17 cellular contexts compared by ENCODE assay signal in genomic region chr4:5420266-5420665, GRCh38.
DNase-seq lines count a peak whose midpoint lies in the region; ATAC-seq and TF ChIP-seq lines count a peak whose summit lies in the region.
"Had no signal": no experiment of that assay in that cellular context is flagged by ENCODE, and none has a peak within 500 bp of the region (broad histone marks: within the 10 kb centered on the region; RNA-seq: fewer than 3 reads in every experiment).

No MANE protein-coding gene starts in this region.

- H3K4me1 Mint-ChIP-seq in osteocyte (ENCODE audit: unreplicated experiment) = peaks cover 5% of the 10 kb centered on the region
- no peaks in the 10 kb centered on the region for H3K4me1 Mint-ChIP-seq in HFFc6 (ENCODE audit: low read depth)

- no peak for ATAC-seq in HG02973 (IDR thresholded peaks at IDR 0.05; ENCODE audit: unreplicated experiment)
- ATAC-seq: A549; CD8-positive, alpha-beta T cell had no signal

- H3K9me3 ChIP-seq in esophagus muscularis mucosa = peaks cover 0 to 19% (median 17%) of the 10 kb centered on the region in 4 donors
- H3K9me3 ChIP-seq in vagina = no peaks in the 10 kb centered on the region
- H3K9me3 ChIP-seq: Caco-2 had no signal

- H3K9me3 Mint-ChIP-seq in osteocyte (ENCODE audit: unreplicated experiment) (peaks cover 17% of the 10 kb centered on the region), HFFc6 (peaks cover 17% of the 10 kb centered on the region)

- no peak overlapping the region for H3K27ac ChIP-seq in esophagus muscularis mucosa (replicated peaks in 1 of 4)
- no peak overlapping the region for H3K27ac ChIP-seq in vagina
- H3K27ac ChIP-seq: 22Rv1; A549; BLaER1 treated with 17β-estradiol and CSF1 and Interleukin-3, amounts not matched to agents 10 nM and 100 nM; C4-2B had no signal

- DNase-seq in esophagus muscularis mucosa (ENCODE audit: extremely low spot score) (peak; percentile 89), osteocyte (ENCODE audit: extremely low spot score, unreplicated experiment) (peak; percentile 36), vagina (ENCODE audit: extremely low spot score in 2 of 2) (peak; percentile 74 to 84), HFFc6 (no peak)
- DNase-seq: AML-193; Caco-2; Calu3; CD4-positive, alpha-beta T cell; CD8-positive, alpha-beta T cell; DMS79 treated with DMSO at 0.1 percent for 48 hours; GF-D8 had no signal

- intact Hi-C loops in esophagus muscularis mucosa (cut with DNase I) = no loop called here
- intact Hi-C loops in vagina (cut with DNase I) = no loop called here

- H3K27me3 Mint-ChIP-seq in osteocyte (ENCODE audit: unreplicated experiment) (no peaks in the 10 kb centered on the region), HFFc6 (ENCODE audit: insufficient read depth) (peaks cover 8% of the 10 kb centered on the region)
- H3K27me3 Mint-ChIP-seq: CD4-positive, alpha-beta T cell had no signal

- TF ChIP-seq CTCF in esophagus muscularis mucosa (IDR thresholded peaks at IDR 0.05) (no peak), osteocyte (IDR thresholded peaks at IDR 0.05) (no peak), vagina (IDR thresholded peaks at IDR 0.05) (no peak), HFFc6 (IDR thresholded peaks at IDR 0.05) (no peak)

- H3K36me3 Mint-ChIP-seq in osteocyte (ENCODE audit: unreplicated experiment) (peaks cover 42% of the 10 kb centered on the region), HFFc6 (ENCODE audit: low read depth) (no peaks in the 10 kb centered on the region)
- H3K36me3 Mint-ChIP-seq: CD8-positive, alpha-beta T cell had no signal

- 99% methylated on average over 6 of the region's 6 CpGs for WGBS in esophagus muscularis mucosa

- H3K36me3 ChIP-seq in esophagus muscularis mucosa = no peaks in the 10 kb centered on the region
- H3K36me3 ChIP-seq in vagina = no peaks in the 10 kb centered on the region

- H3K27me3 ChIP-seq in esophagus muscularis mucosa (no peaks in the 10 kb centered on the region), vagina (no peaks in the 10 kb centered on the region)
- H3K27me3 ChIP-seq: BLaER1 treated with 17β-estradiol and CSF1 and Interleukin-3, amounts not matched to agents 10 nM and 100 nM had no signal

- H3K27ac Mint-ChIP-seq in osteocyte (ENCODE audit: unreplicated experiment) (no peak overlapping the region), HFFc6 (no peak overlapping the region)
- H3K27ac Mint-ChIP-seq: B cell; CD4-positive, alpha-beta T cell; CD8-positive, alpha-beta T cell had no signal

- H3K4me3 Mint-ChIP-seq in osteocyte (ENCODE audit: unreplicated experiment) (no peak overlapping the region), HFFc6 (no peak overlapping the region)
- H3K4me3 Mint-ChIP-seq: B cell; CD4-positive, alpha-beta T cell; CD8-positive, alpha-beta T cell had no signal

- no peak for TF ChIP-seq POLR2A in esophagus muscularis mucosa (IDR thresholded peaks at IDR 0.05; ENCODE audit: low read depth)
- no peak for TF ChIP-seq POLR2A in vagina (IDR thresholded peaks at IDR 0.05)

- H3K4me1 ChIP-seq in esophagus muscularis mucosa = no peaks in the 10 kb centered on the region
- H3K4me1 ChIP-seq in vagina = no peaks in the 10 kb centered on the region
- H3K4me1 ChIP-seq: A549, Caco-2 had no signal

- H3K4me3 ChIP-seq in esophagus muscularis mucosa = no peak overlapping the region
- no peak overlapping the region for H3K4me3 ChIP-seq in vagina
- H3K4me3 ChIP-seq: A549; BLaER1 treated with 17β-estradiol and CSF1 and Interleukin-3, amounts not matched to agents 10 nM and 100 nM had no signal

- no peak for TF ChIP-seq EP300 in esophagus muscularis mucosa (IDR thresholded peaks at IDR 0.05)
